ENCODE assay signal across 19 cellular contexts in the genomic region with DNA sequence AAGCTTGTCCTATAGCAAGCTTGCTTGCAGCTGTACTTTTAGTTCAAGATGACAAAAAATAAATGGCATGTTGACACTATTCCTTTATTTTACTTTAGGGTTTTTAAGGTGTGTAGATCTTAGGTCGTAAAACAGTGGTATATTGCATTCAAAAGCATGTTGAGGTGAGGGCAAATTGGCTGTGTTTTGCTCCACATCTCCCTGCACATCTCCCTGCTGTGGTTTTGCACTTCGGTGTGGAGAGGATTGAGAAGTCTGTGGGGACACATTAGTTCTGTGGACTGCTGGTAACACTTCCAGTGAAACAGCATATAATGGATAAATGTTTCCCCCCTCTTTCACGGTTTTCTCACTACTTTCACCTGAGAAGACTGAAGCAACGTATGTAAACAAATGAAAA. TPM values are rescaled to one million over a fixed set of nuclear protein-coding genes. Genes with fewer than 3 reads are reported as not detected.
DNase-seq lines count a peak whose midpoint lies in the region; ATAC-seq and TF ChIP-seq lines count a peak whose summit lies in the region.
"Had no signal": no experiment of that assay in that cellular context is flagged by ENCODE, and none has a peak within 500 bp of the region (broad histone marks: within the 10 kb centered on the region; RNA-seq: fewer than 3 reads in every experiment).

No MANE protein-coding gene starts in this region.

- H3K36me3 Mint-ChIP-seq in activated T-cell treated with anti-CD3 and anti-CD28 coated beads, Interleukin-2, amount 50 U/mL, for 24 hours (ENCODE audit: low read depth), result peaks cover 96% of the 10 kb centered on the region
- H3K36me3 Mint-ChIP-seq in natural killer cell, result peaks cover 46% of the 10 kb centered on the region
- peaks cover 67% of the 10 kb centered on the region for H3K36me3 Mint-ChIP-seq in natural killer cell treated with Interleukin-12 subunit alpha and Interleukin-12 subunit beta and Interleukin-15 and Interleukin-18, amount 100 ng/mL, for 72 hours
- H3K36me3 Mint-ChIP-seq in endothelial cell (ENCODE audit: low read depth, unreplicated experiment), result peaks cover 46% of the 10 kb centered on the region
- peaks cover 64% of the 10 kb centered on the region for H3K36me3 Mint-ChIP-seq in type B pancreatic cell

- peaks cover 45% of the 10 kb centered on the region for H3K4me1 Mint-ChIP-seq in activated T-cell treated with anti-CD3 and anti-CD28 coated beads, Interleukin-2, amount 50 U/mL, for 24 hours (ENCODE audit: low read depth)
- peaks cover 44 to 50% of the 10 kb centered on the region in 2 donors for H3K4me1 Mint-ChIP-seq in natural killer cell
- H3K4me1 Mint-ChIP-seq in natural killer cell treated with Interleukin-12 subunit alpha and Interleukin-12 subunit beta and Interleukin-15 and Interleukin-18, amount 100 ng/mL, for 72 hours (ENCODE audit: low read depth in 2 of 2), result peaks cover 29 to 35% of the 10 kb centered on the region in 2 donors
- H3K4me1 Mint-ChIP-seq in endothelial cell (ENCODE audit: unreplicated experiment), result no peaks in the 10 kb centered on the region
- peaks cover 5% of the 10 kb centered on the region for H3K4me1 Mint-ChIP-seq in type B pancreatic cell (ENCODE audit: unreplicated experiment)
- H3K4me1 Mint-ChIP-seq: CD14-positive monocyte had no signal

- TF ChIP-seq CTCF in natural killer cell (IDR thresholded peaks at IDR 0.05) (no peak), endothelial cell (IDR thresholded peaks at IDR 0.05; ENCODE audit: unreplicated experiment) (no peak), type B pancreatic cell (conservative IDR thresholded peaks at IDR 0.05) (no peak)

- no peak for DNase-seq in activated T-cell treated with anti-CD3 and anti-CD28 coated beads, Interleukin-2, amount 50 U/mL, for 24 hours
- DNase-seq in activated T-cell treated with anti-CD3 and anti-CD28 coated beads for 4 hours, result no peak
- no peak for DNase-seq in natural killer cell
- DNase-seq in natural killer cell treated with Interleukin-12 subunit alpha and Interleukin-12 subunit beta and Interleukin-15 and Interleukin-18, amount 100 ng/mL, for 72 hours (ENCODE audit: low spot score), result no peak
- no peak for DNase-seq in endothelial cell (ENCODE audit: low spot score)
- DNase-seq in type B pancreatic cell (ENCODE audit: extremely low spot score, unreplicated experiment), result no peak
- DNase-seq in hippocampal formation (lab: John Stamatoyannopoulos, UW), result no peak
- DNase-seq: DMS53; GDM1; NCI-H1105; NCI-H2029 treated with DMSO at 0.1 percent for 48 hours; NCI-H345; NCI-H524; NCI-H774; NK-92 treated with Interleukin-12 subunit alpha and Interleukin-12 subunit beta, amount 100 ng/mL, for 24 hours had no signal

- H3K4me3 Mint-ChIP-seq in activated T-cell treated with anti-CD3 and anti-CD28 coated beads, Interleukin-2, amount 50 U/mL, for 24 hours, result no peak overlapping the region
- H3K4me3 Mint-ChIP-seq in natural killer cell (no peak overlapping the region), endothelial cell (ENCODE audit: unreplicated experiment) (peak overlapping the region; percentile 24), type B pancreatic cell (no peak overlapping the region)
- no peak overlapping the region for H3K4me3 Mint-ChIP-seq in natural killer cell treated with Interleukin-12 subunit alpha and Interleukin-12 subunit beta and Interleukin-15 and Interleukin-18, amount 100 ng/mL, for 72 hours
- H3K4me3 Mint-ChIP-seq: CD14-positive monocyte, IgD-negative memory B cell had no signal

- peak overlapping the region; percentile 55 for H3K27ac Mint-ChIP-seq in activated T-cell treated with anti-CD3 and anti-CD28 coated beads, Interleukin-2, amount 50 U/mL, for 24 hours
- peak overlapping the region; percentile 40 to 55 for H3K27ac Mint-ChIP-seq in natural killer cell
- H3K27ac Mint-ChIP-seq in natural killer cell treated with Interleukin-12 subunit alpha and Interleukin-12 subunit beta and Interleukin-15 and Interleukin-18, amount 100 ng/mL, for 72 hours, result no peak overlapping the region
- H3K27ac Mint-ChIP-seq in endothelial cell (ENCODE audit: unreplicated experiment), result no peak overlapping the region
- peak overlapping the region; percentile 2 for H3K27ac Mint-ChIP-seq in type B pancreatic cell
- H3K27ac Mint-ChIP-seq: CD14-positive monocyte, IgD-negative memory B cell had no signal

- H3K27me3 Mint-ChIP-seq in activated T-cell treated with anti-CD3 and anti-CD28 coated beads, Interleukin-2, amount 50 U/mL, for 24 hours, result no peaks in the 10 kb centered on the region
- H3K27me3 Mint-ChIP-seq in natural killer cell (ENCODE audit: low read depth in 2 of 2) (no peaks in the 10 kb centered on the region), endothelial cell (ENCODE audit: unreplicated experiment) (peaks cover 2% of the 10 kb centered on the region), type B pancreatic cell (no peaks in the 10 kb centered on the region)
- no peaks in the 10 kb centered on the region for H3K27me3 Mint-ChIP-seq in natural killer cell treated with Interleukin-12 subunit alpha and Interleukin-12 subunit beta and Interleukin-15 and Interleukin-18, amount 100 ng/mL, for 72 hours
- H3K27me3 Mint-ChIP-seq: IgD-negative memory B cell had no signal

- ATAC-seq in natural killer cell (no peak), HG03571 (IDR thresholded peaks at IDR 0.05; ENCODE audit: unreplicated experiment) (no peak)
- ATAC-seq in natural killer cell treated with Interleukin-12 subunit alpha and Interleukin-12 subunit beta and Interleukin-15 and Interleukin-18, amount 100 ng/mL, for 72 hours, result no peak
- ATAC-seq: Panc1 had no signal

- intact Hi-C loops in natural killer cell (cut with micrococcal nuclease), result no loop called here

- no peaks in the 10 kb centered on the region for H3K9me3 Mint-ChIP-seq in activated T-cell treated with anti-CD3 and anti-CD28 coated beads, Interleukin-2, amount 50 U/mL, for 24 hours
- no peaks in the 10 kb centered on the region for H3K9me3 Mint-ChIP-seq in natural killer cell
- H3K9me3 Mint-ChIP-seq in natural killer cell treated with Interleukin-12 subunit alpha and Interleukin-12 subunit beta and Interleukin-15 and Interleukin-18, amount 100 ng/mL, for 72 hours, result no peaks in the 10 kb centered on the region
- H3K9me3 Mint-ChIP-seq in endothelial cell (ENCODE audit: unreplicated experiment), result no peaks in the 10 kb centered on the region
- no peaks in the 10 kb centered on the region for H3K9me3 Mint-ChIP-seq in type B pancreatic cell
- H3K9me3 Mint-ChIP-seq: CD14-positive monocyte, IgD-negative memory B cell had no signal

RNA-seq across cellular contexts. Expression of gene C2orf74, which starts 25.1 kb away (rescaled TPM):
- total RNA-seq in natural killer cell, result 1 to 10 TPM; 5.7 to 6.1 (median 6.0) TPM
- total RNA-seq in natural killer cell treated with Interleukin-12 subunit alpha and Interleukin-12 subunit beta and Interleukin-15 and Interleukin-18, amount 100 ng/mL, for 72 hours, result 10 to 100 TPM in 1 of 2 donors, 1 to 10 TPM in 1; 8.3 to 10.4 TPM
- total RNA-seq in endothelial cell (ENCODE audit: unreplicated experiment), result 13.6 TPM
- 8.7 and 13.1 TPM in 2 replicates for total RNA-seq in type B pancreatic cell (ENCODE audit: low replicate concordance)

Comparison
In these comparisons a context has a peak if more than half of its experiments do, and no peak if none do; other contexts are left out.
1. H3K27ac Mint-ChIP-seq: peak in activated T-cell treated with anti-CD3 and anti-CD28 coated beads, Interleukin-2, amount 50 U/mL, for 24 hours (single experiment), natural killer cell (2 of 2) and type B pancreatic cell (single experiment); none in natural killer cell treated with Interleukin-12 subunit alpha and Interleukin-12 subunit beta and Interleukin-15 and Interleukin-18, amount 100 ng/mL, for 72 hours (0 of 2) and endothelial cell (single experiment).